Comparison of ENCODE assay signal across 17 cellular contexts in genomic region chr1:9151326-9151860, GRCh38. TPM values are rescaled to one million over a fixed set of nuclear protein-coding genes. Genes with fewer than 3 reads are reported as not detected.
A peak's percentile ranks its signal among the peaks of the same experiment; 100 is the strongest.
DNase-seq lines count a peak whose midpoint lies in the region; ATAC-seq, FAIRE-seq and TF ChIP-seq lines count a peak whose summit lies in the region.
"Had no signal": no experiment of that assay in that cellular context is flagged by ENCODE, and none has a peak within 500 bp of the region (broad histone marks: within the 10 kb centered on the region; RNA-seq: fewer than 3 reads in every experiment).

No MANE protein-coding gene starts in this region.

- POLR2A ChIA-PET in AG04450 (lab: Yijun Ruan, JAX) = interaction anchor here (0.6 kb wide), 1 partner anchor 77 kb away, joined by 5 read pairs; no protein-coding TSS in a partner anchor
- POLR2A ChIA-PET in T-cell (lab: Charles Lee) = no interaction called here

- H3K27ac Mint-ChIP-seq in activated T-helper 17 cell treated with anti-CD3 and anti-CD28 coated beads, Interleukin-2, amount 50 U/mL, for 72 hours = no peak overlapping the region
- H3K27ac Mint-ChIP-seq in T-cell = no peak overlapping the region
- H3K27ac Mint-ChIP-seq: activated CD8-positive, alpha-beta T cell treated with anti-CD3 and anti-CD28 coated beads, Interleukin-2, amount 10 ng/mL, durations not matched to agents 7 days and 5 days; stimulated activated naive CD8-positive, alpha-beta T cell treated with anti-CD3 and anti-CD28 coated beads, Interleukin-15, Interleukin-2, amounts not matched to agents 100 ng/mL and 50 ng/mL, for 24 hours had no signal

- no peaks in the 10 kb centered on the region for H3K36me3 ChIP-seq in SK-N-MC (ENCODE audit: insufficient read depth, low read length)
- H3K36me3 ChIP-seq: right lobe of liver had no signal

- H3K9me3 ChIP-seq in AG04450 (ENCODE audit: control insufficient read depth, insufficient read depth, low read length) = no peaks in the 10 kb centered on the region
- no peaks in the 10 kb centered on the region for H3K9me3 ChIP-seq in SK-N-MC (ENCODE audit: low read depth, low read length)
- H3K9me3 ChIP-seq: right lobe of liver had no signal

- intact Hi-C loops in Right ventricle myocardium superior (cut with DNase I) (no loop called here), sciatic nerve (cut with DNase I) (no loop called here)

- no peak for TF ChIP-seq POLR2A in H54 (IDR thresholded peaks at IDR 0.05; ENCODE audit: low read depth, low read length)

- no peak for FAIRE-seq in H54 (lab: Jason Lieb, UNC)
- FAIRE-seq: D721Med had no signal

- H3K4me3 Mint-ChIP-seq in activated T-helper 17 cell treated with anti-CD3 and anti-CD28 coated beads, Interleukin-2, amount 50 U/mL, for 72 hours = no peak overlapping the region
- no peak overlapping the region for H3K4me3 Mint-ChIP-seq in T-cell
- H3K4me3 Mint-ChIP-seq: activated CD8-positive, alpha-beta T cell treated with anti-CD3 and anti-CD28 coated beads, Interleukin-2, amount 10 ng/mL, durations not matched to agents 7 days and 5 days; effector memory CD8-positive, alpha-beta T cell; stimulated activated naive CD8-positive, alpha-beta T cell treated with anti-CD3 and anti-CD28 coated beads, Interleukin-15, Interleukin-2, amounts not matched to agents 100 ng/mL and 50 ng/mL, for 24 hours had no signal

- TF ChIP-seq CTCF in AG04450 (IDR thresholded peaks at IDR 0.05; ENCODE audit: low read depth, low read length) = no peak

- CTCF ChIA-PET in AG04450 (lab: Charles Lee) = interaction anchor here (1.1 to 2.7 kb wide), 3 partner anchors 9 to 30 kb away, joined by 3 to 15 read pairs (median 4); no protein-coding TSS in a partner anchor
- CTCF ChIA-PET in T-cell (lab: Charles Lee) = no interaction called here

- H3K27ac ChIP-seq in AG04450 (ENCODE audit: low read depth, low read length) = peak overlapping the region; percentile 77
- H3K27ac ChIP-seq in SK-N-MC = peak overlapping the region; percentile 71; the same call in 1 of the 2 replicates
- H3K27ac ChIP-seq: right lobe of liver had no signal

- H3K9me3 Mint-ChIP-seq in activated T-helper 17 cell treated with anti-CD3 and anti-CD28 coated beads, Interleukin-2, amount 50 U/mL, for 72 hours = no peaks in the 10 kb centered on the region
- no peaks in the 10 kb centered on the region for H3K9me3 Mint-ChIP-seq in T-cell
- H3K9me3 Mint-ChIP-seq: effector memory CD8-positive, alpha-beta T cell; naive B cell; stimulated activated naive CD8-positive, alpha-beta T cell treated with anti-CD3 and anti-CD28 coated beads, Interleukin-15, Interleukin-2, amounts not matched to agents 100 ng/mL and 50 ng/mL, for 24 hours had no signal

- no peaks in the 10 kb centered on the region for H3K27me3 ChIP-seq in AG04450 (ENCODE audit: control insufficient read depth, insufficient read depth, low read length)
- H3K27me3 ChIP-seq: right lobe of liver had no signal

- DNase-seq in AG04450 (ENCODE audit: low read depth, low spot score) (no peak), SK-N-MC (ENCODE audit: low read depth, low spot score) (no peak), Right ventricle myocardium superior (peak; percentile 61), sciatic nerve (ENCODE audit: low spot score) (no peak), H54 (ENCODE audit: insufficient read length, low spot score) (no peak), retina (no peak), T-cell (no peak)
- DNase-seq: activated CD8-positive, alpha-beta T cell treated with anti-CD3 and anti-CD28 coated beads, Interleukin-2, amount 10 ng/mL, durations not matched to agents 7 days and 5 days; activated gamma-delta T cell; effector memory CD8-positive, alpha-beta T cell; naive B cell; NCI-H1694; NCI-H774; right lobe of liver had no signal

- no peak overlapping the region for H3K9ac ChIP-seq in SK-N-MC (ENCODE audit: insufficient read length)

- H3K4me3 ChIP-seq in AG04450 (ENCODE audit: low read depth, low read length) (no peak overlapping the region), SK-N-MC (no peak overlapping the region)
- H3K4me3 ChIP-seq: right lobe of liver had no signal

- no peaks in the 10 kb centered on the region for H3K4me1 Mint-ChIP-seq in activated T-helper 17 cell treated with anti-CD3 and anti-CD28 coated beads, Interleukin-2, amount 50 U/mL, for 72 hours
- no peaks in the 10 kb centered on the region for H3K4me1 Mint-ChIP-seq in T-cell
- H3K4me1 Mint-ChIP-seq: naive B cell had no signal

- no peaks in the 10 kb centered on the region for H3K27me3 Mint-ChIP-seq in activated T-helper 17 cell treated with anti-CD3 and anti-CD28 coated beads, Interleukin-2, amount 50 U/mL, for 72 hours
- H3K27me3 Mint-ChIP-seq in T-cell = no peaks in the 10 kb centered on the region
- H3K27me3 Mint-ChIP-seq: naive B cell; stimulated activated naive CD8-positive, alpha-beta T cell treated with anti-CD3 and anti-CD28 coated beads, Interleukin-15, Interleukin-2, amounts not matched to agents 100 ng/mL and 50 ng/mL, for 24 hours had no signal

- ATAC-seq in Right ventricle myocardium superior (ENCODE audit: poor library complexity) (peak; percentile 57), sciatic nerve (peak; percentile 73), T-cell (replicated peaks in 1 of 4) (no peak)
- ATAC-seq in activated T-helper 17 cell treated with anti-CD3 and anti-CD28 coated beads, Interleukin-2, amount 50 U/mL, for 72 hours (replicated peaks) = no peak
- ATAC-seq: activated CD8-positive, alpha-beta T cell treated with anti-CD3 and anti-CD28 coated beads, Interleukin-2, amount 10 ng/mL, durations not matched to agents 7 days and 5 days; effector memory CD8-positive, alpha-beta T cell; right lobe of liver had no signal

- peaks cover 7% of the 10 kb centered on the region for H3K36me3 Mint-ChIP-seq in activated T-helper 17 cell treated with anti-CD3 and anti-CD28 coated beads, Interleukin-2, amount 50 U/mL, for 72 hours (ENCODE audit: low read depth)
- no peaks in the 10 kb centered on the region for H3K36me3 Mint-ChIP-seq in T-cell
- H3K36me3 Mint-ChIP-seq: naive B cell had no signal

RNA-seq across cellular contexts. Expression of gene GPR157, which starts 22.5 kb away (rescaled TPM):
- 1.1 TPM in 2 replicates for polyA plus RNA-seq in AG04450 (2011; rRNA removed)
- polyA minus RNA-seq in AG04450 (2011; rRNA and poly(A)+ RNA removed) = 2.7 and 4.0 TPM in 2 replicates
- total RNA-seq in Right ventricle myocardium superior (49.4 TPM), sciatic nerve (8.6 TPM), T-cell (10 to 100 TPM in 1 of 5 donors, 1 to 10 TPM in 4; 7.1 to 10.7 (median 8.9) TPM)
- total RNA-seq in activated T-helper 17 cell treated with anti-CD3 and anti-CD28 coated beads, Interleukin-2, amount 50 U/mL, for 72 hours = 10 to 100 TPM; 16.0 to 23.8 TPM

Comparison
In these comparisons a context has a peak if more than half of its experiments do, and no peak if none do; other contexts are left out.
1. ATAC-seq: peak in Right ventricle myocardium superior (single experiment) and sciatic nerve (single experiment); none in activated T-helper 17 cell treated with anti-CD3 and anti-CD28 coated beads, Interleukin-2, amount 50 U/mL, for 72 hours (single experiment) and T-cell (0 of 4).